Comparison of ENCODE assay signal across 18 cellular contexts in genomic region chr19:27777726-27778125, GRCh38.
A peak's percentile ranks its signal among the peaks of the same experiment; 100 is the strongest.
DNase-seq lines count a peak whose midpoint lies in the region; ATAC-seq and TF ChIP-seq lines count a peak whose summit lies in the region.
"Had no signal": no experiment of that assay in that cellular context is flagged by ENCODE, and none has a peak within 500 bp of the region (broad histone marks: within the 10 kb centered on the region; RNA-seq: fewer than 3 reads in every experiment).

No MANE protein-coding gene starts in this region.

- peak; percentile 25; the same call in 1 of the 2 replicates for TF ChIP-seq CTCF in 22Rv1 (IDR thresholded peaks at IDR 0.05)
- peak; percentile 22 to 45 for TF ChIP-seq CTCF in Caco-2 (IDR thresholded peaks at IDR 0.05; ENCODE audit: insufficient read depth in 1 of 2, low read depth in 1 of 2, low read length in 1 of 2, severe bottlenecking in 1 of 2, unreplicated experiment in 1 of 2)
- peak; percentile 26 for TF ChIP-seq CTCF in epithelial cell of esophagus (IDR thresholded peaks at IDR 0.05; ENCODE audit: insufficient read depth, low read depth, low read length, missing control alignments)
- no peak for TF ChIP-seq CTCF in tibial artery (IDR thresholded peaks at IDR 0.05)
- no peak for TF ChIP-seq CTCF in coronary artery (IDR thresholded peaks at IDR 0.05)

- peaks cover 7% of the 10 kb centered on the region; the same call in 1 of the 2 replicates for H3K9me3 ChIP-seq in Caco-2
- H3K9me3 ChIP-seq in tibial artery = peaks cover 0 to 54% (median 12%) of the 10 kb centered on the region in 3 donors

- no peak overlapping the region for H3K27ac Mint-ChIP-seq in Caco-2 (ENCODE audit: unreplicated experiment)
- H3K27ac Mint-ChIP-seq: CD4-positive, CD25-positive, alpha-beta regulatory T cell; progenitor cell of endocrine pancreas; T-cell had no signal

- CTCF ChIA-PET in Caco-2 (lab: Charles Lee) = no interaction called here

- H3K4me1 ChIP-seq in Caco-2 (no peaks in the 10 kb centered on the region), tibial artery (no peaks in the 10 kb centered on the region)

- H3K27me3 ChIP-seq in Caco-2 (replicated peaks; ENCODE audit: control insufficient read depth, insufficient read depth, low read length) (no peaks in the 10 kb centered on the region), tibial artery (no peaks in the 10 kb centered on the region)

- BruUV-seq in Caco-2 (replicated peaks; lab: Mats Ljungman, UMichigan) = no TSS peak

- H3K9me3 Mint-ChIP-seq in Caco-2 (ENCODE audit: unreplicated experiment) = peaks cover 70% of the 10 kb centered on the region

- H3K36me3 ChIP-seq in Caco-2 (ENCODE audit: control insufficient read depth, insufficient read depth, low read length) (no peaks in the 10 kb centered on the region), tibial artery (peaks cover 0 to 96% (median 62%) of the 10 kb centered on the region in 3 donors)

- no peak overlapping the region for H3K4me3 Mint-ChIP-seq in Caco-2 (ENCODE audit: unreplicated experiment)
- H3K4me3 Mint-ChIP-seq: CD4-positive, CD25-positive, alpha-beta regulatory T cell; T-cell had no signal

- H3K27ac ChIP-seq in 22Rv1 = no peak overlapping the region
- no peak overlapping the region for H3K27ac ChIP-seq in tibial artery
- H3K27ac ChIP-seq in coronary artery = no peak overlapping the region

- no peak overlapping the region for H3K4me3 ChIP-seq in Caco-2 (ENCODE audit: low read depth, low read length)
- no peak overlapping the region for H3K4me3 ChIP-seq in epithelial cell of esophagus (ENCODE audit: low read length)
- H3K4me3 ChIP-seq in tibial artery = no peak overlapping the region
- H3K4me3 ChIP-seq in coronary artery = no peak overlapping the region

- H3K36me3 Mint-ChIP-seq in Caco-2 (ENCODE audit: insufficient read depth, unreplicated experiment) = peaks cover 37% of the 10 kb centered on the region

- H3K27me3 Mint-ChIP-seq in Caco-2 (ENCODE audit: insufficient read depth, unreplicated experiment) = no peaks in the 10 kb centered on the region
- H3K27me3 Mint-ChIP-seq: CD4-positive, CD25-positive, alpha-beta regulatory T cell; progenitor cell of endocrine pancreas; T-cell had no signal

- ATAC-seq in HG03175 (IDR thresholded peaks at IDR 0.05; ENCODE audit: unreplicated experiment) = no peak
- ATAC-seq: activated CD4-positive, CD25-positive, alpha-beta regulatory T cell treated with anti-CD3 and anti-CD28 coated beads, Interleukin-2, amount 50 U/mL, for 24 hours; activated naive CD4-positive, alpha-beta T cell treated with anti-CD3 and anti-CD28 coated beads, Interleukin-2, amount 50 U/mL, for 72 hours; T-cell had no signal

- POLR2A ChIA-PET in Caco-2 (lab: Charles Lee) = no interaction called here

- DNase-seq in Caco-2 (peak in 1 of 2 experiments; percentile 26), Kasumi-1 (lab: John Stamatoyannopoulos, UW) (peak; percentile 5 to 19), epithelial cell of esophagus (ENCODE audit: low read depth) (no peak), tibial artery (no peak), 8988T (no peak), coronary artery (ENCODE audit: low spot score) (no peak)
- DNase-seq: caudate nucleus; CD4-positive, CD25-positive, alpha-beta regulatory T cell; GF-D8; IMR-90; NCI-H1417 treated with DMSO at 0.1 percent for 48 hours; NCI-H510A treated with DMSO at 0.1 percent for 48 hours; T-cell had no signal

- intact Hi-C loops in Caco-2 (cut with micrococcal nuclease; ENCODE audit: unreplicated experiment) = no loop called here
- intact Hi-C loops in tibial artery (cut with DNase I; ENCODE audit: low total_unique reads) = no loop called here

- H3K4me1 Mint-ChIP-seq in Caco-2 (ENCODE audit: low read depth, unreplicated experiment) = no peaks in the 10 kb centered on the region

Comparison
In these comparisons a context has a peak if more than half of its experiments do, and no peak if none do; other contexts are left out.
1. CTCF ChIP-seq: peak in 22Rv1 (single experiment), Caco-2 (2 of 2) and epithelial cell of esophagus (single experiment); none in tibial artery (0 of 2) and coronary artery (single experiment).
2. DNase-seq: peak in Kasumi-1 (2 of 2); none in epithelial cell of esophagus (single experiment), tibial artery (0 of 2), 8988T (single experiment) and coronary artery (single experiment).